In the genomic region with DNA sequence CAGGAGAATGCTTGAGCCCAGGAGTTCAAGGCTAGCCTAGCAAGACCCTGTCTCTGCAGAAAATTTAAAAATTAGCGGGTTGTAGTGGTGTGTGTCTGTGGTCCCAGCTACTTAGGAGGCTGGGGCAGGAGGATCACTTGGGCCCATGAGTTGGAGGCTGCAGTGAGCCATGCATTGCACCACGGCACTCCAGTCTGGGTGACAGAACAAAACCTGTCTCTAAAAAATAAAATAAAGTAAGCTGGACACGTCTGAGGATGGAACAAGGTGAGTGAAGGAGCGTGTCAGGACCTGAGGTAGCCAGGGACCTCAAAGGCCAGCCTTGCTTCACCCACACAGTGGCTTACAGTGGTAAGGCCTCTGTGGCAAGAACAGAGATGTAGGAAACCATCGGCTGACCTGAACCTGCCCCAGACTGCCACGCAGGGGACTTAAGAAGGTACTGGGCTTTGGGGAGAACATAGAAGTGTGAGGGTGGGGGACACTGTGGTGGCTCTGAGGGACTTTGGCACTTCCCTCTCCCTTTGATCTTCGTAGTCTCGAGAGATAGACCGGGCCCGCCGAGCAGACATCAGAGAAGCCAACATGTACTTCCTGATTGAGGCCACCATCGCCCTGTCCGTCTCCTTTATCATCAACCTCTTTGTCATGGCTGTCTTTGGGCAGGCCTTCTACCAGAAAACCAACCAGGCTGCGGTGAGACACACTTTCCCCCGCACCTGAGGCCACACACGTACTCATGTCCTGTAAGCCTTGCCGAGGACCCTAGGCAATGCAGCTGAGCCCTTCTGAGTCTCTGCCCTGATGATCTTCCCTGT, we compare ENCODE assay signal across 19 cellular contexts. TPM values are rescaled to one million over a fixed set of nuclear protein-coding genes. Genes with fewer than 3 reads are reported as not detected.
A peak's percentile ranks its signal among the peaks of the same experiment; 100 is the strongest.
DNase-seq lines count a peak whose midpoint lies in the region; ATAC-seq and TF ChIP-seq lines count a peak whose summit lies in the region.
"Had no signal": no experiment of that assay in that cellular context is flagged by ENCODE, and none has a peak within 500 bp of the region (broad histone marks: within the 10 kb centered on the region; RNA-seq: fewer than 3 reads in every experiment).

No MANE protein-coding gene starts in this region.

- H4K20me1 ChIP-seq in osteoblast (ENCODE audit: insufficient read depth, low read length), result no peaks in the 10 kb centered on the region

- POLR2A ChIA-PET in activated CD8-positive, alpha-beta T cell treated with anti-CD3 and anti-CD28 coated beads, Interleukin-2, amount 10 ng/mL, durations not matched to agents 7 days and 5 days (lab: Charles Lee), result no interaction called here
- POLR2A ChIA-PET in activated CD8-positive, alpha-beta T cell treated with anti-CD3 and anti-CD28 coated beads for 36 hours (lab: Charles Lee), result interaction anchor here (0.6 kb wide), 1 partner anchor 16 kb away, joined by 3 read pairs; no protein-coding TSS in a partner anchor

- H3K27me3 ChIP-seq in osteoblast (ENCODE audit: insufficient read depth, low read length), result no peaks in the 10 kb centered on the region

- H3K4me3 Mint-ChIP-seq in activated CD8-positive, alpha-beta T cell treated with anti-CD3 and anti-CD28 coated beads, Interleukin-2, amount 10 ng/mL, durations not matched to agents 7 days and 5 days, result no peak overlapping the region
- H3K4me3 Mint-ChIP-seq in activated CD8-positive, alpha-beta T cell treated with anti-CD3 and anti-CD28 coated beads for 36 hours, result no peak overlapping the region
- no peak overlapping the region for H3K4me3 Mint-ChIP-seq in Calu3 (ENCODE audit: low read depth, unreplicated experiment)
- H3K4me3 Mint-ChIP-seq in dendritic cell treated with granulocyte-macrophage colony-stimulating factor and Interleukin-4, amounts not matched to agents 40 ng/mL and 50 ng/mL, for 4 days, result no peak overlapping the region

- DNase-seq in activated CD8-positive, alpha-beta T cell treated with anti-CD3 and anti-CD28 coated beads, Interleukin-2, amount 10 ng/mL, durations not matched to agents 7 days and 5 days, result no peak
- DNase-seq in activated CD8-positive, alpha-beta T cell treated with anti-CD3 and anti-CD28 coated beads for 36 hours, result no peak
- DNase-seq in Calu3 (no peak), osteoblast (ENCODE audit: insufficient read length, low spot score, missing footprints) (peak; percentile 25), HuH-7 (ENCODE audit: low spot score) (no peak)
- no peak for DNase-seq in activated CD8-positive, alpha-beta memory T cell treated with anti-CD3 and anti-CD28 coated beads for 24 hours
- DNase-seq: C1 segment of cervical spinal cord, DMS 273 treated with DMSO at 0.1 percent for 48 hours, GDM1, GM23248, NCI-H1105 treated with DMSO at 0.1 percent for 48 hours, NCI-H1694, NCI-H2081 treated with DMSO at 0.1 percent for 48 hours had no signal

- intact Hi-C loops in activated CD8-positive, alpha-beta T cell treated with anti-CD3 and anti-CD28 coated beads for 36 hours (cut with micrococcal nuclease), result no loop called here
- intact Hi-C loops in Calu3 (cut with micrococcal nuclease; ENCODE audit: unreplicated experiment), result loop anchor here (10.0 kb wide), 1 partner anchor 205 kb away; no protein-coding TSS in a partner anchor
- intact Hi-C loops in dendritic cell treated with granulocyte-macrophage colony-stimulating factor and Interleukin-4, amounts not matched to agents 40 ng/mL and 50 ng/mL, for 4 days (cut with micrococcal nuclease), result no loop called here

- no peaks in the 10 kb centered on the region for H3K36me3 Mint-ChIP-seq in activated CD8-positive, alpha-beta T cell treated with anti-CD3 and anti-CD28 coated beads, Interleukin-2, amount 10 ng/mL, durations not matched to agents 7 days and 5 days (ENCODE audit: low read depth)
- no peaks in the 10 kb centered on the region for H3K36me3 Mint-ChIP-seq in activated CD8-positive, alpha-beta T cell treated with anti-CD3 and anti-CD28 coated beads for 36 hours (ENCODE audit: low read depth)
- H3K36me3 Mint-ChIP-seq in Calu3 (ENCODE audit: insufficient read depth, unreplicated experiment), result peaks cover 16% of the 10 kb centered on the region
- peaks cover 5% of the 10 kb centered on the region for H3K36me3 Mint-ChIP-seq in dendritic cell treated with granulocyte-macrophage colony-stimulating factor and Interleukin-4, amounts not matched to agents 40 ng/mL and 50 ng/mL, for 4 days (ENCODE audit: low read depth)

- no peaks in the 10 kb centered on the region for H3K79me2 ChIP-seq in osteoblast (ENCODE audit: insufficient read depth, low read length)

- no peak overlapping the region for H3K4me3 ChIP-seq in osteoblast (ENCODE audit: insufficient read depth, low read length)
- H3K4me3 ChIP-seq: GM23248, HAP-1 had no signal

- no peaks in the 10 kb centered on the region for H3K9me3 ChIP-seq in osteoblast (ENCODE audit: low read depth, low read length)
- H3K9me3 ChIP-seq: HAP-1 had no signal

- CTCF ChIA-PET in activated CD8-positive, alpha-beta T cell treated with anti-CD3 and anti-CD28 coated beads, Interleukin-2, amount 10 ng/mL, durations not matched to agents 7 days and 5 days (lab: Charles Lee), result interaction anchor here (1.1 kb wide), 1 partner anchor 20 kb away, joined by 3 read pairs; no protein-coding TSS in a partner anchor
- CTCF ChIA-PET in activated CD8-positive, alpha-beta T cell treated with anti-CD3 and anti-CD28 coated beads for 36 hours (lab: Charles Lee), result interaction anchor here (0.8 to 1.3 kb wide), 3 partner anchors 23 to 118 kb away, joined by 3 to 4 read pairs (median 3); no protein-coding TSS in a partner anchor
- CTCF ChIA-PET in Calu3 (lab: Charles Lee), result no interaction called here

- no peak for ATAC-seq in activated CD8-positive, alpha-beta T cell treated with anti-CD3 and anti-CD28 coated beads, Interleukin-2, amount 10 ng/mL, durations not matched to agents 7 days and 5 days
- ATAC-seq in activated CD8-positive, alpha-beta T cell treated with anti-CD3 and anti-CD28 coated beads for 36 hours, result no peak
- no peak for ATAC-seq in HG03439 (IDR thresholded peaks at IDR 0.05; ENCODE audit: unreplicated experiment)
- ATAC-seq: Panc1, Right ventricle myocardium inferior had no signal

- no TSS peak for BruUV-seq in Calu3 (replicated peaks; lab: Mats Ljungman, UMichigan)

- H3K9me3 Mint-ChIP-seq in activated CD8-positive, alpha-beta T cell treated with anti-CD3 and anti-CD28 coated beads, Interleukin-2, amount 10 ng/mL, durations not matched to agents 7 days and 5 days (ENCODE audit: insufficient read depth), result no peaks in the 10 kb centered on the region
- no peaks in the 10 kb centered on the region for H3K9me3 Mint-ChIP-seq in activated CD8-positive, alpha-beta T cell treated with anti-CD3 and anti-CD28 coated beads for 36 hours
- H3K9me3 Mint-ChIP-seq in Calu3 (ENCODE audit: low read depth, unreplicated experiment), result no peaks in the 10 kb centered on the region
- no peaks in the 10 kb centered on the region for H3K9me3 Mint-ChIP-seq in dendritic cell treated with granulocyte-macrophage colony-stimulating factor and Interleukin-4, amounts not matched to agents 40 ng/mL and 50 ng/mL, for 4 days

- H3K27me3 Mint-ChIP-seq in activated CD8-positive, alpha-beta T cell treated with anti-CD3 and anti-CD28 coated beads, Interleukin-2, amount 10 ng/mL, durations not matched to agents 7 days and 5 days (ENCODE audit: low read depth), result peaks cover 8% of the 10 kb centered on the region
- H3K27me3 Mint-ChIP-seq in activated CD8-positive, alpha-beta T cell treated with anti-CD3 and anti-CD28 coated beads for 36 hours, result peaks cover 4% of the 10 kb centered on the region
- no peaks in the 10 kb centered on the region for H3K27me3 Mint-ChIP-seq in Calu3 (ENCODE audit: unreplicated experiment)
- no peaks in the 10 kb centered on the region for H3K27me3 Mint-ChIP-seq in dendritic cell treated with granulocyte-macrophage colony-stimulating factor and Interleukin-4, amounts not matched to agents 40 ng/mL and 50 ng/mL, for 4 days

- no peak overlapping the region for H2AFZ ChIP-seq in osteoblast (ENCODE audit: low read length)
- H2AFZ ChIP-seq: GM23248 had no signal

- H3K4me1 ChIP-seq in osteoblast (ENCODE audit: insufficient read depth, low read length), result no peaks in the 10 kb centered on the region
- H3K4me1 ChIP-seq: HAP-1 had no signal

- H3K36me3 ChIP-seq in osteoblast (ENCODE audit: insufficient read depth, low read length), result no peaks in the 10 kb centered on the region
- H3K36me3 ChIP-seq: HAP-1 had no signal

- no peak overlapping the region for H3K4me2 ChIP-seq in osteoblast (ENCODE audit: insufficient read depth, low read length)

- no peak for TF ChIP-seq CTCF in activated CD8-positive, alpha-beta T cell treated with anti-CD3 and anti-CD28 coated beads for 36 hours (IDR thresholded peaks at IDR 0.05)
- TF ChIP-seq CTCF in Calu3 (IDR thresholded peaks at IDR 0.05; ENCODE audit: unreplicated experiment) (no peak), osteoblast (IDR thresholded peaks at IDR 0.05; ENCODE audit: extremely low read depth, low read depth, low read length) (no peak)

- H3K27ac Mint-ChIP-seq in activated CD8-positive, alpha-beta T cell treated with anti-CD3 and anti-CD28 coated beads, Interleukin-2, amount 10 ng/mL, durations not matched to agents 7 days and 5 days, result peak overlapping the region; percentile 20
- no peak overlapping the region for H3K27ac Mint-ChIP-seq in activated CD8-positive, alpha-beta T cell treated with anti-CD3 and anti-CD28 coated beads for 36 hours
- H3K27ac Mint-ChIP-seq in Calu3 (ENCODE audit: unreplicated experiment), result peak overlapping the region; percentile 60
- peak overlapping the region; percentile 72 for H3K27ac Mint-ChIP-seq in dendritic cell treated with granulocyte-macrophage colony-stimulating factor and Interleukin-4, amounts not matched to agents 40 ng/mL and 50 ng/mL, for 4 days

- no peak overlapping the region for H3K27ac ChIP-seq in osteoblast (ENCODE audit: low read depth, low read length)
- H3K27ac ChIP-seq: GM23248 had no signal

- H3K4me1 Mint-ChIP-seq in activated CD8-positive, alpha-beta T cell treated with anti-CD3 and anti-CD28 coated beads, Interleukin-2, amount 10 ng/mL, durations not matched to agents 7 days and 5 days (ENCODE audit: low read depth), result peaks cover 16% of the 10 kb centered on the region
- peaks cover 19% of the 10 kb centered on the region for H3K4me1 Mint-ChIP-seq in activated CD8-positive, alpha-beta T cell treated with anti-CD3 and anti-CD28 coated beads for 36 hours (ENCODE audit: low read depth)
- H3K4me1 Mint-ChIP-seq in Calu3 (ENCODE audit: low read depth, unreplicated experiment), result peaks cover 12% of the 10 kb centered on the region
- H3K4me1 Mint-ChIP-seq in dendritic cell treated with granulocyte-macrophage colony-stimulating factor and Interleukin-4, amounts not matched to agents 40 ng/mL and 50 ng/mL, for 4 days (ENCODE audit: low read depth), result peaks cover 84% of the 10 kb centered on the region

RNA-seq across cellular contexts. Expression of a gene that starts 7.5 kb away (rescaled TPM):
- total RNA-seq in activated CD8-positive, alpha-beta T cell treated with anti-CD3 and anti-CD28 coated beads, Interleukin-2, amount 10 ng/mL, durations not matched to agents 7 days and 5 days, result under 1 TPM; 0.21 to 0.29 TPM
- total RNA-seq in activated CD8-positive, alpha-beta T cell treated with anti-CD3 and anti-CD28 coated beads for 36 hours, result under 1 TPM; 0.13 to 0.23 TPM
- 0.12 TPM in 1 of 2 replicates, not detected in the other for total RNA-seq in Calu3 (2022)
- 0.29 and 0.36 TPM in 2 replicates for total RNA-seq in osteoblast
- total RNA-seq: A172, GM23248 had no signal

RNA-seq across cellular contexts. Expression of a gene that starts 10.1 kb away (rescaled TPM):
- 100 to 1,000 TPM; 175 to 185 TPM for total RNA-seq in activated CD8-positive, alpha-beta T cell treated with anti-CD3 and anti-CD28 coated beads, Interleukin-2, amount 10 ng/mL, durations not matched to agents 7 days and 5 days
- total RNA-seq in activated CD8-positive, alpha-beta T cell treated with anti-CD3 and anti-CD28 coated beads for 36 hours, result 10 to 100 TPM; 85.8 to 94.7 TPM
- total RNA-seq in Calu3 (2022) (58.0 and 59.3 TPM in 2 replicates), osteoblast (53.3 and 71.7 TPM in 2 replicates)

RNA-seq across cellular contexts. Expression of a gene that starts 29.4 kb away (rescaled TPM):
- total RNA-seq in activated CD8-positive, alpha-beta T cell treated with anti-CD3 and anti-CD28 coated beads, Interleukin-2, amount 10 ng/mL, durations not matched to agents 7 days and 5 days, result not detected
- not detected for total RNA-seq in activated CD8-positive, alpha-beta T cell treated with anti-CD3 and anti-CD28 coated beads for 36 hours
- total RNA-seq in Calu3 (2022) (9.0 and 16.4 TPM in 2 replicates), osteoblast (under 0.01 TPM in 1 of 2 replicates, not detected in the other)
- total RNA-seq: A172, GM23248, Right ventricle myocardium inferior had no signal

RNA-seq across cellular contexts. Expression of a gene that starts 32.9 kb away (rescaled TPM):
- total RNA-seq in activated CD8-positive, alpha-beta T cell treated with anti-CD3 and anti-CD28 coated beads, Interleukin-2, amount 10 ng/mL, durations not matched to agents 7 days and 5 days, result not detected
- not detected for total RNA-seq in activated CD8-positive, alpha-beta T cell treated with anti-CD3 and anti-CD28 coated beads for 36 hours
- 0.71 TPM in 1 of 2 replicates, not detected in the other for total RNA-seq in Calu3 (2022)
- total RNA-seq in osteoblast, result not detected in 2 replicates
- total RNA-seq: A172, GM23248, Right ventricle myocardium inferior had no signal
